21 cellular contexts compared by ENCODE assay signal in genomic region chr20:21234324-21234723, GRCh38.
"Had no signal": no experiment of that assay in that cellular context is flagged by ENCODE, and none has a peak within 500 bp of the region (broad histone marks: within the 10 kb centered on the region; RNA-seq: fewer than 3 reads in every experiment).

No MANE protein-coding gene starts in this region.

- H3K9me3 Mint-ChIP-seq: activated naive CD4-positive, alpha-beta T cell treated with anti-CD3 and anti-CD28 coated beads, Interleukin-2, amount 50 U/mL, for 72 hours; nephron; stimulated activated effector memory CD8-positive, alpha-beta T cell treated with anti-CD3 and anti-CD28 coated beads, Interleukin-12 subunit alpha, Interleukin-12 subunit beta, amount 100 ng/mL, for 72 hours had no signal

- H3K4me1 ChIP-seq: prostate gland had no signal

- H3K27ac ChIP-seq: adrenal gland, prostate gland, right lobe of liver, stomach, thoracic aorta, upper lobe of right lung had no signal

- H3K4me3 Mint-ChIP-seq: nephron; stimulated activated effector memory CD8-positive, alpha-beta T cell treated with anti-CD3 and anti-CD28 coated beads, Interleukin-12 subunit alpha, Interleukin-12 subunit beta, amount 100 ng/mL, for 72 hours had no signal

- H3K9me3 ChIP-seq: adrenal gland, prostate gland, right lobe of liver, stomach, thoracic aorta, upper lobe of right lung had no signal

- H3K27ac Mint-ChIP-seq: activated naive CD4-positive, alpha-beta T cell treated with anti-CD3 and anti-CD28 coated beads, Interleukin-2, amount 50 U/mL, for 72 hours; nephron; stimulated activated effector memory CD8-positive, alpha-beta T cell treated with anti-CD3 and anti-CD28 coated beads, Interleukin-12 subunit alpha, Interleukin-12 subunit beta, amount 100 ng/mL, for 72 hours had no signal

- H3K36me3 ChIP-seq: prostate gland had no signal

- H3K27me3 ChIP-seq: adrenal gland, right lobe of liver, stomach, upper lobe of right lung had no signal

- H3K4me1 Mint-ChIP-seq: nephron had no signal

- DNase-seq: activated CD4-positive, alpha-beta T cell treated with anti-CD3 and anti-CD28 coated beads, Interleukin-2, amount 50 U/mL, for 1 hour; activated CD8-positive, alpha-beta memory T cell treated with anti-CD3 and anti-CD28 coated beads, Interleukin-2, amount 50 U/mL, for 4 hours; activated gamma-delta T cell; activated T-cell treated with anti-CD3 and anti-CD28 coated beads, Interleukin-2, amount 50 U/mL, for 48 hours; adrenal gland; left colon; right lobe of liver; small intestine; stimulated activated CD4-positive, alpha-beta T cell treated with anti-CD3 and anti-CD28 coated beads, Interleukin-15, amount 100 ng/mL, for 24 hours; stimulated activated CD4-positive, alpha-beta T cell treated with anti-CD3 and anti-CD28 coated beads, Interleukin-4, amount 100 ng/mL, for 1 hour; stomach; T-helper 1 cell; T-helper 9 cell; upper lobe of right lung had no signal

- ATAC-seq: activated CD4-positive, CD25-positive, alpha-beta regulatory T cell treated with anti-CD3 and anti-CD28 coated beads, Interleukin-2, amount 50 U/mL, for 24 hours; activated naive CD4-positive, alpha-beta T cell treated with anti-CD3 and anti-CD28 coated beads, Interleukin-2, amount 50 U/mL, for 72 hours; left colon; right lobe of liver; stimulated activated effector memory CD8-positive, alpha-beta T cell treated with anti-CD3 and anti-CD28 coated beads, Interleukin-12 subunit alpha, Interleukin-12 subunit beta, amount 100 ng/mL, for 72 hours; upper lobe of right lung had no signal

- H3K4me3 ChIP-seq: adrenal gland, lung, prostate gland, right lobe of liver, stomach, thoracic aorta, upper lobe of right lung had no signal
